Comparison of ENCODE assay signal across 15 cellular contexts in the genomic region with DNA sequence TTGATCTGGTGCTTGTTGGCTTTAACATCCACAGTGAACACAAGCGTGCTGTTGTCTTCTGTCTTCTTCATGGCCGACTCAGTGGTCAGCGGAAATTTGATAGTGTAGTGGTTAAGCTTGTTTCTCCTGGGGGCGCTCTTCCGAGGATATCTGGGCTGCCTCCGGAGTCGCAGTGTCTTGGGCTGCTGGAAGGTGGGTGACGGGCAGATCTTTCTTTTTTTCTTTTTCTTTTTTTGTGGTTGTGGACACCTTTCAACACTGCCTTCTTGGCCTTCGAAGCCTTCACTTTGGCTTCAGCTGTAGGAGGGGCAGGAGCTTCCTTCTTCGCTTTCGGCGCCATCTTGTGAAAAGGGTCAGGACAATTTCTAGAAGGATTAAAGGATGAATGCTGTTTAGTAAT. TPM values are rescaled to one million over a fixed set of nuclear protein-coding genes. Genes with fewer than 3 reads are reported as not detected.
DNase-seq lines count a peak whose midpoint lies in the region; ATAC-seq and TF ChIP-seq lines count a peak whose summit lies in the region.
"Had no signal": no experiment of that assay in that cellular context is flagged by ENCODE, and none has a peak within 500 bp of the region (broad histone marks: within the 10 kb centered on the region; RNA-seq: fewer than 3 reads in every experiment).

No MANE protein-coding gene starts in this region.

- in situ Hi-C loops in ACHN (cut with HindIII; ENCODE audit: low pct_ligation_motif_present, low pct_unique_long_range_greater_than_20kb, low sequenced_read_pairs): no loop called here

- WGBS in endodermal cell (ENCODE audit: insufficient coverage in 1 of 2, insufficient read length in 1 of 2), 2 experiments: 93% methylated on average over 12 of the region's 12 CpGs; no CpG with 5 or more reads in 1 of the 2 experiments
- WGBS in ovary, 3 donors: 94 to 97% (median 96%) methylated on average over 12 of the region's 12 CpGs

- no peak overlapping the region for H2AFZ ChIP-seq in GM23338

- TF ChIP-seq CTCF in GM23338 (conservative IDR thresholded peaks at IDR 0.05; ENCODE audit: low read depth in 2 of 2): peak; percentile 52 to 56
- peak; percentile 30 for TF ChIP-seq CTCF in endodermal cell (conservative IDR thresholded peaks at IDR 0.05)
- no peak for TF ChIP-seq CTCF in CD8-positive, alpha-beta T cell (IDR thresholded peaks at IDR 0.05)
- no peak for TF ChIP-seq CTCF in ovary (IDR thresholded peaks at IDR 0.05)

- no peak for ATAC-seq in GM23338
- ATAC-seq in CD8-positive, alpha-beta T cell: no peak

- H3K4me1 Mint-ChIP-seq in GM23338 (peaks cover 20% of the 10 kb centered on the region), endodermal cell (peaks cover 10% of the 10 kb centered on the region)
- H3K4me1 Mint-ChIP-seq in CD8-positive, alpha-beta T cell (ENCODE audit: low read depth): peaks cover 26% of the 10 kb centered on the region

- H3K9me3 Mint-ChIP-seq in GM23338 (no peaks in the 10 kb centered on the region), endodermal cell (no peaks in the 10 kb centered on the region)
- no peaks in the 10 kb centered on the region for H3K9me3 Mint-ChIP-seq in CD8-positive, alpha-beta T cell
- H3K9me3 Mint-ChIP-seq: T-helper 2 cell treated with Interferon-gamma antibody and Interleukin-4, amounts not matched to agents 5 μg/mL and 100 μg/mL, for 36 hours had no signal

- H3K27me3 ChIP-seq in GM23338 (ENCODE audit: insufficient read depth): no peaks in the 10 kb centered on the region
- no peaks in the 10 kb centered on the region for H3K27me3 ChIP-seq in endodermal cell (ENCODE audit: control insufficient read depth, insufficient read depth, low read length, poor library complexity, severe bottlenecking)
- H3K27me3 ChIP-seq in CD8-positive, alpha-beta T cell (ENCODE audit: insufficient read depth, low read length): no peaks in the 10 kb centered on the region
- H3K27me3 ChIP-seq in ovary: no peaks in the 10 kb centered on the region
- H3K27me3 ChIP-seq: Peyer's patch had no signal

- no peaks in the 10 kb centered on the region for H3K79me2 ChIP-seq in GM23338 (replicated peaks; ENCODE audit: insufficient read depth)

- H3K4me1 ChIP-seq in GM23338 (ENCODE audit: insufficient read depth): peaks cover 5% of the 10 kb centered on the region
- H3K4me1 ChIP-seq in endodermal cell (ENCODE audit: control insufficient read depth, insufficient read depth, low read length): peaks cover 4% of the 10 kb centered on the region
- H3K4me1 ChIP-seq in CD8-positive, alpha-beta T cell (ENCODE audit: insufficient read depth, low read length): no peaks in the 10 kb centered on the region
- H3K4me1 ChIP-seq in ovary (ENCODE audit: insufficient read depth): no peaks in the 10 kb centered on the region
- H3K4me1 ChIP-seq: Caco-2, Peyer's patch had no signal

- H3K27ac ChIP-seq in GM23338 (ENCODE audit: low read depth) (no peak overlapping the region), endodermal cell (ENCODE audit: low read depth, low read length) (no peak overlapping the region), ovary (no peak overlapping the region)
- H3K27ac ChIP-seq in CD8-positive, alpha-beta T cell (ENCODE audit: low read depth, low read length): no peak overlapping the region
- H3K27ac ChIP-seq: Peyer's patch had no signal

- no peak overlapping the region for H3K4me2 ChIP-seq in GM23338

- no peaks in the 10 kb centered on the region for H3F3A ChIP-seq in GM23338 (replicated peaks; ENCODE audit: low read depth)

- no peak overlapping the region for H3K4me3 ChIP-seq in GM23338
- H3K4me3 ChIP-seq in endodermal cell (ENCODE audit: low read length): no peak overlapping the region
- no peak overlapping the region for H3K4me3 ChIP-seq in CD8-positive, alpha-beta T cell (ENCODE audit: low read depth, low read length)
- H3K4me3 ChIP-seq in ovary: no peak overlapping the region
- H3K4me3 ChIP-seq: HAP-1, Peyer's patch had no signal

- CTCF ChIA-PET in CD8-positive, alpha-beta T cell (lab: Charles Lee): no interaction called here

- DNase-seq in ACHN (peak; percentile 23), GM23338 (ENCODE audit: low spot score) (peak; percentile 58), NCI-H69 (lab: John Stamatoyannopoulos, UW) (peak; percentile 39), endodermal cell (peak; percentile 49), DMS153 (lab: John Stamatoyannopoulos, UW) (no peak), ovary (no peak), anterior cingulate cortex (lab: John Stamatoyannopoulos, UW) (no peak)
- DNase-seq in CD8-positive, alpha-beta T cell: no peak
- DNase-seq: Caco-2, NCI-H1105, NCI-H510A, Peyer's patch, Right ventricle myocardium superior had no signal

- intact Hi-C loops in CD8-positive, alpha-beta T cell (cut with DNase I, micrococcal nuclease): no loop called here
- intact Hi-C loops in ovary (cut with DNase I): no loop called here

- no peaks in the 10 kb centered on the region for H3K36me3 Mint-ChIP-seq in GM23338 (ENCODE audit: low read depth)
- H3K36me3 Mint-ChIP-seq in endodermal cell (ENCODE audit: low read depth): no peaks in the 10 kb centered on the region
- H3K36me3 Mint-ChIP-seq in CD8-positive, alpha-beta T cell: no peaks in the 10 kb centered on the region

- H3K9ac ChIP-seq in endodermal cell (ENCODE audit: extremely low read depth, low read length, poor library complexity, severe bottlenecking): no peak overlapping the region

- H3K9me2 ChIP-seq in GM23338 (ENCODE audit: insufficient read depth): no peaks in the 10 kb centered on the region

- H3K27ac Mint-ChIP-seq in GM23338: no peak overlapping the region
- H3K27ac Mint-ChIP-seq in endodermal cell: peak overlapping the region; percentile 12
- H3K27ac Mint-ChIP-seq in CD8-positive, alpha-beta T cell: no peak overlapping the region
- H3K27ac Mint-ChIP-seq: T-helper 2 cell treated with Interferon-gamma antibody and Interleukin-4, amounts not matched to agents 5 μg/mL and 100 μg/mL, for 36 hours had no signal

- H3K27me3 Mint-ChIP-seq in GM23338 (ENCODE audit: insufficient read depth, low read depth, poor library complexity) (peaks cover 6% of the 10 kb centered on the region), endodermal cell (ENCODE audit: insufficient read depth) (no peaks in the 10 kb centered on the region)
- no peaks in the 10 kb centered on the region for H3K27me3 Mint-ChIP-seq in CD8-positive, alpha-beta T cell (ENCODE audit: low read depth)

- H3K9me3 ChIP-seq in endodermal cell (ENCODE audit: control insufficient read depth, low read length) (no peaks in the 10 kb centered on the region), ovary (no peaks in the 10 kb centered on the region)
- no peaks in the 10 kb centered on the region for H3K9me3 ChIP-seq in CD8-positive, alpha-beta T cell (ENCODE audit: low read length)
- H3K9me3 ChIP-seq: Caco-2, HAP-1, Peyer's patch had no signal

- H4K20me1 ChIP-seq in GM23338 (replicated peaks; ENCODE audit: insufficient read depth): no peaks in the 10 kb centered on the region

- TF ChIP-seq POLR2A in ovary (IDR thresholded peaks at IDR 0.05): no peak

- POLR2A ChIA-PET in CD8-positive, alpha-beta T cell (lab: Charles Lee): no interaction called here

- no peak for TF ChIP-seq EP300 in ovary (IDR thresholded peaks at IDR 0.05)

- H3K4me3 Mint-ChIP-seq in GM23338 (no peak overlapping the region), endodermal cell (no peak overlapping the region)
- no peak overlapping the region for H3K4me3 Mint-ChIP-seq in CD8-positive, alpha-beta T cell
- H3K4me3 Mint-ChIP-seq: T-helper 2 cell treated with Interferon-gamma antibody and Interleukin-4, amounts not matched to agents 5 μg/mL and 100 μg/mL, for 36 hours had no signal

- no peaks in the 10 kb centered on the region for H3K36me3 ChIP-seq in GM23338 (ENCODE audit: insufficient read depth)
- no peaks in the 10 kb centered on the region for H3K36me3 ChIP-seq in endodermal cell (ENCODE audit: control insufficient read depth, insufficient read depth, low read length)
- H3K36me3 ChIP-seq in CD8-positive, alpha-beta T cell (ENCODE audit: insufficient read depth, low read length): no peaks in the 10 kb centered on the region
- no peaks in the 10 kb centered on the region for H3K36me3 ChIP-seq in ovary
- H3K36me3 ChIP-seq: HAP-1, Peyer's patch had no signal

TF ChIP-seq in GM23338, 12 proteins besides CTCF, POLR2A, EP300 and RAD21 (continues in another document):
- TF ChIP-seq STAT1 (IDR thresholded peaks at IDR 0.05; ENCODE audit: unreplicated experiment) (no peak), EZH2 (IDR thresholded peaks at IDR 0.05; ENCODE audit: low read depth, unreplicated experiment) (no peak)
- TF ChIP-seq, protein P1, sequence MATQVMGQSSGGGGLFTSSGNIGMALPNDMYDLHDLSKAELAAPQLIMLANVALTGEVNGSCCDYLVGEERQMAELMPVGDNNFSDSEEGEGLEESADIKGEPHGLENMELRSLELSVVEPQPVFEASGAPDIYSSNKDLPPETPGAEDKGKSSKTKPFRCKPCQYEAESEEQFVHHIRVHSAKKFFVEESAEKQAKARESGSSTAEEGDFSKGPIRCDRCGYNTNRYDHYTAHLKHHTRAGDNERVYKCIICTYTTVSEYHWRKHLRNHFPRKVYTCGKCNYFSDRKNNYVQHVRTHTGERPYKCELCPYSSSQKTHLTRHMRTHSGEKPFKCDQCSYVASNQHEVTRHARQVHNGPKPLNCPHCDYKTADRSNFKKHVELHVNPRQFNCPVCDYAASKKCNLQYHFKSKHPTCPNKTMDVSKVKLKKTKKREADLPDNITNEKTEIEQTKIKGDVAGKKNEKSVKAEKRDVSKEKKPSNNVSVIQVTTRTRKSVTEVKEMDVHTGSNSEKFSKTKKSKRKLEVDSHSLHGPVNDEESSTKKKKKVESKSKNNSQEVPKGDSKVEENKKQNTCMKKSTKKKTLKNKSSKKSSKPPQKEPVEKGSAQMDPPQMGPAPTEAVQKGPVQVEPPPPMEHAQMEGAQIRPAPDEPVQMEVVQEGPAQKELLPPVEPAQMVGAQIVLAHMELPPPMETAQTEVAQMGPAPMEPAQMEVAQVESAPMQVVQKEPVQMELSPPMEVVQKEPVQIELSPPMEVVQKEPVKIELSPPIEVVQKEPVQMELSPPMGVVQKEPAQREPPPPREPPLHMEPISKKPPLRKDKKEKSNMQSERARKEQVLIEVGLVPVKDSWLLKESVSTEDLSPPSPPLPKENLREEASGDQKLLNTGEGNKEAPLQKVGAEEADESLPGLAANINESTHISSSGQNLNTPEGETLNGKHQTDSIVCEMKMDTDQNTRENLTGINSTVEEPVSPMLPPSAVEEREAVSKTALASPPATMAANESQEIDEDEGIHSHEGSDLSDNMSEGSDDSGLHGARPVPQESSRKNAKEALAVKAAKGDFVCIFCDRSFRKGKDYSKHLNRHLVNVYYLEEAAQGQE (IDR thresholded peaks at IDR 0.05; ENCODE audit: unreplicated experiment): no peak

RNA-seq across cellular contexts. Expression of a gene that starts 23.8 kb away (rescaled TPM):
- 57.4 and 74.9 TPM in 2 replicates for total RNA-seq in GM23338 (2014; rRNA removed; shearing (Covaris generic))
- polyA plus RNA-seq in GM23338 (2016; fragmentation: Nextera tagmentation; extraction: Ambion mirVana): 284 and 287 TPM in 2 replicates
- total RNA-seq in endodermal cell: 10 to 100 TPM; 65.5 to 97.8 TPM
- polyA plus RNA-seq in endodermal cell (2013, experiment 1 of 2): 81.6 TPM
- 76.3 TPM for polyA plus RNA-seq in endodermal cell (2013, experiment 2 of 2)
- total RNA-seq in CD8-positive, alpha-beta T cell: 10 to 100 TPM; 28.9 to 32.9 TPM
- total RNA-seq in ovary: 10 to 100 TPM in 6 of 7 donors, 1 to 10 TPM in 1; 8.6 to 28.6 (median 17.8) TPM
- 10 to 100 TPM; 16.8 to 22.2 TPM for polyA plus RNA-seq in ovary

Comparison
In these comparisons a context has a peak if more than half of its experiments do, and no peak if none do; other contexts are left out.
1. DNase-seq: peak in ACHN (single experiment), GM23338 (single experiment), NCI-H69 (single experiment) and endodermal cell (single experiment); none in CD8-positive, alpha-beta T cell (0 of 7), DMS153 (single experiment), ovary (0 of 5) and anterior cingulate cortex (0 of 58).
2. CTCF ChIP-seq: peak in GM23338 (2 of 2) and endodermal cell (single experiment); none in CD8-positive, alpha-beta T cell (single experiment) and ovary (0 of 3).